35 cellular contexts compared by ENCODE assay signal in the genomic region with DNA sequence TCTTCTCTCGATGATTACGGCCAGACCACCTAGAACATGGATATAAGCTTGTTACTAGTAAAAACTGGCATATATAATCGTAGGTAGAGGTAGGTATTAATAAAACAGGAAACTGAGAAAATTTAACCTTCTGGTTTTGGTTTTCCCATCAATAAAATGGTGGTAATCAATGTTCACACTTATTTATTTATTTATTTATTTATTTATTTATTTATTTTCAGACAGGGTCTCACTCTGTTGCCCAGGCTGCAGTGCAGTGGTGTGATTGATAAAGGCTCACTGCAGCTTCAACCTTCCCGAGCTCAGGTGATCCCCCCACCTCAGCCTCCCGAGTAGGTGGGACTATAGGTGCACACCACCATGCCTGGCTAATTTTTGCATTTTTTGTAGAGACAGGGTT. TPM values are rescaled to one million over a fixed set of nuclear protein-coding genes. Genes with fewer than 3 reads are reported as not detected.
"Had no signal": no experiment of that assay in that cellular context is flagged by ENCODE, and none has a peak within 500 bp of the region (broad histone marks: within the 10 kb centered on the region; RNA-seq: fewer than 3 reads in every experiment).

No MANE protein-coding gene starts in this region.

- H3K9me3 ChIP-seq: neutrophil, pancreas, prostate gland, right atrium auricular region, spleen, suprapubic skin, testis, tibial artery, transverse colon, upper lobe of right lung, uterus had no signal

- H3K4me3 ChIP-seq: pancreas, prostate gland, right atrium auricular region, skin epidermis, smooth muscle cell, spleen, suprapubic skin, testis, tibial artery, transverse colon, upper lobe of right lung, uterus had no signal

- FAIRE-seq: pancreas had no signal

- DNase-seq: naive thymus-derived CD4-positive, alpha-beta T cell; natural killer cell; nucleus accumbens; pancreas; retina; spleen; stimulated activated CD4-positive, alpha-beta T cell treated with anti-CD3 and anti-CD28 coated beads, Interleukin-12 subunit alpha, Interleukin-12 subunit beta, amount 100 ng/mL, for 4 hours; stimulated activated CD4-positive, alpha-beta T cell treated with anti-CD3 and anti-CD28 coated beads, Interleukin-1b, Interleukin-23, amount 100 ng/mL, for 48 hours; stimulated activated CD4-positive, alpha-beta T cell treated with anti-CD3 and anti-CD28 coated beads, Interleukin-4, amount 100 ng/mL, for 1 hour; stimulated activated CD4-positive, alpha-beta T cell treated with anti-CD3 and anti-CD28 coated beads, Interleukin-4, amount 100 ng/mL, for 4 hours; stimulated activated CD8-positive, alpha-beta memory T cell treated with anti-CD3 and anti-CD28 coated beads, Interleukin-4, amount 100 ng/mL, for 48 hours; stimulated activated naive CD4-positive, alpha-beta T cell; stimulated activated naive CD8-positive, alpha-beta T cell treated with anti-CD3 and anti-CD28 coated beads, Interleukin-15, amount 100 ng/mL, for 72 hours; stimulated activated naive CD8-positive, alpha-beta T cell treated with anti-CD3 and anti-CD28 coated beads, Interleukin-15, Interleukin-2, amounts not matched to agents 100 U/mL and 50 U/mL, for 24 hours; substantia nigra; testis; tibial artery; transverse colon; upper lobe of right lung; uterus had no signal

- H3K4me1 ChIP-seq: pancreas, prostate gland, right atrium auricular region, spleen, suprapubic skin, testis, tibial artery, transverse colon, upper lobe of right lung, uterus had no signal

- H3K27ac Mint-ChIP-seq: naive thymus-derived CD4-positive, alpha-beta T cell; natural killer cell; stimulated activated memory B cell treated with anti-CD40 and anti-IgM and Interleukin-4, amounts not matched to agents 10 μg/mL and 1 μg/mL and 100 μg/mL, for 72 hours; type B pancreatic cell had no signal

- ATAC-seq: naive thymus-derived CD4-positive, alpha-beta T cell; natural killer cell; pancreas; sciatic nerve; stimulated activated memory B cell treated with anti-CD40 and anti-IgM and Interleukin-4, amounts not matched to agents 10 μg/mL and 1 μg/mL and 100 μg/mL, for 72 hours; stimulated activated naive CD8-positive, alpha-beta T cell treated with anti-CD3 and anti-CD28 coated beads, Interleukin-15, amount 100 ng/mL, for 72 hours; stimulated activated naive CD8-positive, alpha-beta T cell treated with anti-CD3 and anti-CD28 coated beads, Interleukin-15, Interleukin-2, amounts not matched to agents 100 U/mL and 50 U/mL, for 24 hours; upper lobe of right lung had no signal

- H3K4me3 Mint-ChIP-seq: naive thymus-derived CD4-positive, alpha-beta T cell; natural killer cell; stimulated activated memory B cell treated with anti-CD40 and anti-IgM and Interleukin-4, amounts not matched to agents 10 μg/mL and 1 μg/mL and 100 μg/mL, for 72 hours; stimulated activated naive CD8-positive, alpha-beta T cell treated with anti-CD3 and anti-CD28 coated beads, Interleukin-15, amount 100 ng/mL, for 72 hours; type B pancreatic cell had no signal

- H3K36me3 ChIP-seq: pancreas, prostate gland, transverse colon, uterus had no signal

- H3K36me3 Mint-ChIP-seq: natural killer cell had no signal

- H3K4me2 ChIP-seq: smooth muscle cell had no signal

- H3K4me1 Mint-ChIP-seq: natural killer cell; stimulated activated memory B cell treated with anti-CD40 and anti-IgM and Interleukin-4, amounts not matched to agents 10 μg/mL and 1 μg/mL and 100 μg/mL, for 72 hours; stimulated activated naive CD8-positive, alpha-beta T cell treated with anti-CD3 and anti-CD28 coated beads, Interleukin-15, amount 100 ng/mL, for 72 hours had no signal

- H3K27me3 Mint-ChIP-seq: naive thymus-derived CD4-positive, alpha-beta T cell; stimulated activated memory B cell treated with anti-CD40 and anti-IgM and Interleukin-4, amounts not matched to agents 10 μg/mL and 1 μg/mL and 100 μg/mL, for 72 hours; stimulated activated naive CD8-positive, alpha-beta T cell treated with anti-CD3 and anti-CD28 coated beads, Interleukin-15, amount 100 ng/mL, for 72 hours; type B pancreatic cell had no signal

- H3K9me3 Mint-ChIP-seq: natural killer cell; stimulated activated memory B cell treated with anti-CD40 and anti-IgM and Interleukin-4, amounts not matched to agents 10 μg/mL and 1 μg/mL and 100 μg/mL, for 72 hours; stimulated activated naive CD8-positive, alpha-beta T cell treated with anti-CD3 and anti-CD28 coated beads, Interleukin-15, amount 100 ng/mL, for 72 hours; type B pancreatic cell had no signal

- H3K27ac ChIP-seq: neutrophil, pancreas, prostate gland, right atrium auricular region, skin epidermis, spleen, suprapubic skin, testis, tibial artery, transverse colon, upper lobe of right lung, uterus had no signal

RNA-seq across cellular contexts. Expression of a gene that starts 18.3 kb away (rescaled TPM):
- total RNA-seq: natural killer cell had no signal
- polyA plus RNA-seq: naive thymus-derived CD4-positive, alpha-beta T cell; smooth muscle cell had no signal

RNA-seq across cellular contexts. Expression of a gene that starts 51.7 kb away (rescaled TPM):
- total RNA-seq: naive thymus-derived CD4-positive, alpha-beta T cell; natural killer cell; omental fat pad; osteocyte; posterior vena cava; pulmonary artery endothelial cell; right atrium auricular region; smooth muscle cell; spleen; suprapubic skin; urinary bladder had no signal
- polyA plus RNA-seq: naive thymus-derived CD4-positive, alpha-beta T cell; neural cell; smooth muscle cell; urinary bladder had no signal
